In genomic region chr5:8386889-8387288, GRCh38 we compare ENCODE assay signal across 16 cellular contexts.
DNase-seq lines count a peak whose midpoint lies in the region; ATAC-seq lines count a peak whose summit lies in the region.
"Had no signal": no experiment of that assay in that cellular context is flagged by ENCODE, and none has a peak within 500 bp of the region (broad histone marks: within the 10 kb centered on the region; RNA-seq: fewer than 3 reads in every experiment).

No MANE protein-coding gene starts in this region.

- peaks cover 8 to 15% of the 10 kb centered on the region in 2 donors for H3K9me3 Mint-ChIP-seq in activated naive CD4-positive, alpha-beta T cell treated with anti-CD3 and anti-CD28 coated beads, Interleukin-2, amount 50 U/mL, for 72 hours

- ATAC-seq in activated naive CD4-positive, alpha-beta T cell treated with anti-CD3 and anti-CD28 coated beads, Interleukin-2, amount 50 U/mL, for 72 hours = no peak
- ATAC-seq: HCT116 had no signal

- peak; percentile 35 for DNase-seq in NCI-H2029 (lab: John Stamatoyannopoulos, UW)
- no peak for DNase-seq in NCI-H2029 treated with DMSO at 0.1 percent for 48 hours (lab: John Stamatoyannopoulos, UW)
- peak; percentile 64 for DNase-seq in DMS153 treated with DMSO at 0.1 percent for 48 hours (lab: John Stamatoyannopoulos, UW; ENCODE audit: unreplicated experiment)
- peak; percentile 87 for DNase-seq in NCI-H774 (lab: John Stamatoyannopoulos, UW)
- peak; percentile 61 for DNase-seq in kidney tubule cell (ENCODE audit: low spot score)
- no peak for DNase-seq in activated naive CD4-positive, alpha-beta T cell treated with anti-CD3 and anti-CD28 coated beads, Interleukin-2, amount 50 U/mL, for 72 hours (ENCODE audit: low spot score in 2 of 2)
- no peak for DNase-seq in HuH-7 (ENCODE audit: low spot score)
- DNase-seq: 8988T; AML-193; Calu3; CD8-positive, alpha-beta memory T cell; DMS 273 treated with DMSO at 0.1 percent for 48 hours; DMS79 treated with DMSO at 0.1 percent for 48 hours; EL; GM23248 had no signal

- peaks cover 0 to 5% of the 10 kb centered on the region in 2 donors for H3K36me3 Mint-ChIP-seq in activated naive CD4-positive, alpha-beta T cell treated with anti-CD3 and anti-CD28 coated beads, Interleukin-2, amount 50 U/mL, for 72 hours

- H3K27ac Mint-ChIP-seq in activated naive CD4-positive, alpha-beta T cell treated with anti-CD3 and anti-CD28 coated beads, Interleukin-2, amount 50 U/mL, for 72 hours = no peak overlapping the region
- H3K27ac Mint-ChIP-seq: CD8-positive, alpha-beta memory T cell had no signal

Comparison
In these comparisons a context has a peak if more than half of its experiments do, and no peak if none do; other contexts are left out.
1. DNase-seq: peak in NCI-H2029 (single experiment), DMS153 treated with DMSO at 0.1 percent for 48 hours (single experiment), NCI-H774 (single experiment) and kidney tubule cell (single experiment); none in NCI-H2029 treated with DMSO at 0.1 percent for 48 hours (single experiment), activated naive CD4-positive, alpha-beta T cell treated with anti-CD3 and anti-CD28 coated beads, Interleukin-2, amount 50 U/mL, for 72 hours (0 of 2) and HuH-7 (single experiment).